In genomic region chr10:77687018-77687417, GRCh38 we compare ENCODE assay signal across 1 cellular context.
TF ChIP-seq lines count a peak whose summit lies in the region.

No MANE protein-coding gene starts in this region.

TF ChIP-seq in H1, 55 proteins besides CTCF, POLR2A, EP300 and RAD21 (continued from another document):
- TF ChIP-seq CHD7 (IDR thresholded peaks at IDR 0.05; ENCODE audit: insufficient replicate concordance, low read length) (no peak), POLR2AphosphoS5 (IDR thresholded peaks at IDR 0.05; ENCODE audit: low read depth, low read length) (no peak), SIX5 (IDR thresholded peaks at IDR 0.05; ENCODE audit: low read depth, low read length) (no peak)
